8 cellular contexts compared by ENCODE assay signal in genomic region chr19:40750285-40751064, GRCh38.
DNase-seq lines count a peak whose midpoint lies in the region; ATAC-seq, FAIRE-seq and TF ChIP-seq lines count a peak whose summit lies in the region.

TSS of gene ACTMAP (minus strand) at chr19:40750477. CDS start at chr19:40749803, 674 bp downstream.

- H3K4me3 ChIP-seq in AG09309 (ENCODE audit: control insufficient read depth, low read depth, low read length) = peak within 1 kb of the TSS; percentile 61

- peak; percentile 87 for FAIRE-seq in islet of Langerhans (lab: Jason Lieb, UNC)

- peak; percentile 99 for DNase-seq in AG09309 (ENCODE audit: low read depth)
- peak; percentile 99 to 100 for DNase-seq in NCI-H446 (lab: John Stamatoyannopoulos, UW)
- peak; percentile 99 for DNase-seq in activated CD4-positive, CD25-positive, alpha-beta regulatory T cell treated with anti-CD3 and anti-CD28 coated beads, Interleukin-2, amount 50 U/mL, for 16 hours (ENCODE audit: low read depth, low spot score)
- peak; percentile 100 for DNase-seq in cerebellar cortex (ENCODE audit: low spot score)
- DNase-seq in stimulated activated CD4-positive, alpha-beta T cell treated with anti-CD3 and anti-CD28 coated beads, Interleukin-12 subunit alpha, Interleukin-12 subunit beta, amount 100 ng/mL, for 4 hours = peak; percentile 98

- ATAC-seq in GM19025 (IDR thresholded peaks at IDR 0.05; ENCODE audit: low read depth, unreplicated experiment) (peak; percentile 80), HG03342 (IDR thresholded peaks at IDR 0.05; ENCODE audit: unreplicated experiment) (peak; percentile 81)

- no peak for TF ChIP-seq CTCF in AG09309 (IDR thresholded peaks at IDR 0.05; ENCODE audit: control insufficient read depth, insufficient read depth, low read depth, low read length, missing control alignments)

Comparison
In these comparisons a context has a peak if more than half of its experiments do, and no peak if none do; other contexts are left out.
1. Peak in every context shown above with its lines: DNase-seq, ATAC-seq and H3K4me3 ChIP-seq.